In genomic region chr5:3451961-3452360, GRCh38 we compare ENCODE assay signal across 32 cellular contexts.
"Had no signal": no experiment of that assay in that cellular context is flagged by ENCODE, and none has a peak within 500 bp of the region (broad histone marks: within the 10 kb centered on the region; RNA-seq: fewer than 3 reads in every experiment).

No MANE protein-coding gene starts in this region.

- H3K36me3 ChIP-seq: adrenal gland, brain microvascular endothelial cell, breast epithelium had no signal

- DNase-seq: activated B cell treated with CpG ODN at 0.5 μM for 24 hours; activated CD4-positive, alpha-beta memory T cell treated with anti-CD3 and anti-CD28 coated beads for 36 hours; activated CD4-positive, alpha-beta T cell treated with anti-CD3 and anti-CD28 coated beads for 4 hours; activated CD4-positive, alpha-beta T cell treated with anti-CD3 and anti-CD28 coated beads, Interleukin-2, amount 50 U/mL, for 1 hour; activated CD4-positive, alpha-beta T cell treated with anti-CD3 and anti-CD28 coated beads, Interleukin-2, amount 50 U/mL, for 4 hours; activated CD4-positive, CD25-positive, alpha-beta regulatory T cell treated with anti-CD3 and anti-CD28 coated beads, Interleukin-2, amount 50 U/mL, for 72 hours; activated CD8-positive, alpha-beta memory T cell treated with anti-CD3 and anti-CD28 coated beads, Interleukin-2, amount 50 U/mL, for 4 hours; activated CD8-positive, alpha-beta T cell treated with anti-CD3 and anti-CD28 coated beads for 36 hours; activated effector memory CD4-positive, alpha-beta T cell treated with anti-CD3 and anti-CD28 coated beads, Interleukin-2, amount 50 U/mL, for 16 hours; activated gamma-delta T cell treated with Interleukin-2 at 50 U/mL for 16 hours; activated naive CD4-positive, alpha-beta T cell; activated naive CD4-positive, alpha-beta T cell treated with anti-CD3 and anti-CD28 coated beads for 36 hours; activated naive CD4-positive, alpha-beta T cell treated with anti-CD3 and anti-CD28 coated beads, Interleukin-2, amount 50 U/mL, for 16 hours; activated naive CD8-positive, alpha-beta T cell treated with anti-CD3 and anti-CD28 coated beads for 36 hours; activated T-cell treated with anti-CD3 and anti-CD28 coated beads for 4 hours; activated T-cell treated with anti-CD3 and anti-CD28 coated beads, Interleukin-2, amount 50 U/mL, for 1 hour; activated T-cell treated with anti-CD3 and anti-CD28 coated beads, Interleukin-2, amount 50 U/mL, for 4 hours; activated T-cell treated with anti-CD3 and anti-CD28 coated beads, Interleukin-2, amount 50 U/mL, for 72 hours; adrenal gland; amniotic stem cell; aorta; body of pancreas; brain microvascular endothelial cell; caudate nucleus; cerebellar nuclear complex; T-helper 1 cell; T-helper 2 cell; T-helper 9 cell had no signal

- H3K27ac ChIP-seq: adrenal gland, body of pancreas, brain microvascular endothelial cell, breast epithelium, VCaP had no signal

- H3K4me1 ChIP-seq: adrenal gland, body of pancreas, breast epithelium had no signal

- ATAC-seq: activated CD8-positive, alpha-beta T cell treated with anti-CD3 and anti-CD28 coated beads for 36 hours; activated naive CD4-positive, alpha-beta T cell treated with anti-CD3 and anti-CD28 coated beads, Interleukin-2, amount 50 U/mL, for 72 hours; activated T-cell treated with anti-CD3 and anti-CD28 coated beads, Interleukin-2, amount 50 U/mL, for 4 hours; activated T-cell treated with anti-CD3 and anti-CD28 coated beads, Interleukin-2, amount 50 U/mL, for 72 hours; activated T-helper 17 cell treated with anti-CD3 and anti-CD28 coated beads, Interleukin-2, amount 50 U/mL, for 72 hours; body of pancreas had no signal

- H3K9me3 ChIP-seq: adrenal gland, body of pancreas had no signal

- H3K4me3 ChIP-seq: adrenal gland, body of pancreas, breast epithelium had no signal

- H3K27me3 ChIP-seq: adrenal gland, body of pancreas, brain microvascular endothelial cell, breast epithelium had no signal
